Comparison of ENCODE assay signal across 8 cellular contexts in the genomic region with DNA sequence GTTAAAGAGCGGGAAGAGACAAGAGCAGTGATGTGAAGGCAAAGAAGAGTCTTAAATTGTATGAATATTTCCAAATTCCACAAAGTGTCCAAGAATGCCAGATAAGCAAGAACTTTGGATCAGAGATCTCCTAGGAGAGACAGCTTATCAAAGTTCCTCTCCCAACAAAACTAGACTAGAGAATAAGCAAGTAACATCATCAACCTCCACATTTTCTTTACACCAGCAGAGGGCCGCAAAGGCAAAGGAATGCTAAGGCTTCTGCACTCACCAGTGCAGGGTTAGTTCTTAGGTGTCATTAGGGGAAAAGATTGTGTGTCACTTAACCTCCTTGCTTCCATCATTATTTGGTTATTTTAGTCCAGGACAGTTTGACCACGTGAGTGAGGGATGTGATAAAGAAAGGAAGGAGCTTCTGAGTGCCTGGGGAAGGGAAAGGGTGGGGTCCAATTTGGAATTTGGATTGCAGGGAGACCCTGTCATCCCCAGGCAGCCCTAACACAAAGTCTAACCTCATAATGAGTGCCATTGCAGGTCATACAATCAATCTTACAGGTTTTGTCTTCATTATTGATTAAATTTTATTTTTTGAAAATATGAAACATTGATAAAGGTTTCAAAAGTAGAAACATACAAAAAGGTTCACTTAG. TPM values are rescaled to one million over a fixed set of nuclear protein-coding genes. Genes with fewer than 3 reads are reported as not detected.
DNase-seq lines count a peak whose midpoint lies in the region; ATAC-seq and TF ChIP-seq lines count a peak whose summit lies in the region.

No MANE protein-coding gene starts in this region.

- H3K4me1 ChIP-seq in A673 (ENCODE audit: insufficient read depth, low read length, poor library complexity, severe bottlenecking) = no peaks in the 10 kb centered on the region
- H3K4me1 ChIP-seq in colonic mucosa = no peaks in the 10 kb centered on the region
- H3K4me1 ChIP-seq in right lobe of liver = no peaks in the 10 kb centered on the region

- H3K36me3 ChIP-seq in A673 (ENCODE audit: insufficient read depth, low read length, poor library complexity, severe bottlenecking) = no peaks in the 10 kb centered on the region
- no peaks in the 10 kb centered on the region for H3K36me3 ChIP-seq in colonic mucosa
- H3K36me3 ChIP-seq in right lobe of liver = no peaks in the 10 kb centered on the region

- 33% methylated on average over 3 of the region's 3 CpGs for WGBS in right lobe of liver (ENCODE audit: insufficient coverage, low coverage, low lambda C conversion rate, missing lambda C conversion rate)

- intact Hi-C loops in A673 (cut with micrococcal nuclease; ENCODE audit: unreplicated experiment) = loop anchor here (1.0 to 5.0 kb wide), 2 partner anchors 154 to 422 kb away; no protein-coding TSS in a partner anchor
- intact Hi-C loops in activated CD4-positive, alpha-beta T cell treated with anti-CD3 and anti-CD28 coated beads for 36 hours (cut with DNase I, micrococcal nuclease) = loop anchor here (1.0 to 2.0 kb wide), 4 partner anchors 154 to 424 kb away; no protein-coding TSS in a partner anchor
- intact Hi-C loops in colonic mucosa (cut with DNase I) = no loop called here
- intact Hi-C loops in right lobe of liver (cut with DNase I) = loop anchor here in 1 of 2 donors (10.0 kb wide), 1 partner anchor 155 kb away; no protein-coding TSS in a partner anchor

- no TSS peak for BruUV-seq in A673 (replicated peaks; lab: Mats Ljungman, UMichigan)

- H3K27me3 ChIP-seq in A673 (replicated peaks; ENCODE audit: insufficient read depth, low read depth, low read length, poor library complexity) (no peaks in the 10 kb centered on the region), colonic mucosa (no peaks in the 10 kb centered on the region), right lobe of liver (no peaks in the 10 kb centered on the region)

- H3K27ac ChIP-seq in A673 (ENCODE audit: low read depth, low read length, poor library complexity, severe bottlenecking) (no peak overlapping the region), colonic mucosa (no peak overlapping the region), right lobe of liver (no peak overlapping the region)

- H3K9me3 ChIP-seq in A673 (ENCODE audit: low read depth, low read length, poor library complexity, severe bottlenecking) (no peaks in the 10 kb centered on the region), colonic mucosa (no peaks in the 10 kb centered on the region), right lobe of liver (no peaks in the 10 kb centered on the region)

- ATAC-seq in GM18505 (IDR thresholded peaks at IDR 0.05; ENCODE audit: unreplicated experiment) = peak; percentile 75
- ATAC-seq in HG03045 (IDR thresholded peaks at IDR 0.05; ENCODE audit: unreplicated experiment) = peak; percentile 74
- ATAC-seq in activated CD4-positive, alpha-beta T cell treated with anti-CD3 and anti-CD28 coated beads for 36 hours = peak; percentile 93
- peak; percentile 95 to 99 (median 96) for ATAC-seq in right lobe of liver

- no peak overlapping the region for H3K4me3 ChIP-seq in A673 (ENCODE audit: low read depth, low read length, poor library complexity, severe bottlenecking)
- no peak overlapping the region for H3K4me3 ChIP-seq in colonic mucosa
- no peak overlapping the region for H3K4me3 ChIP-seq in right lobe of liver

- CTCF ChIA-PET in A673 (lab: Charles Lee) = interaction anchor here (0.9 kb wide), 2 partner anchors 11 to 29 kb away, joined by 5 to 6 read pairs; no protein-coding TSS in a partner anchor
- CTCF ChIA-PET in activated CD4-positive, alpha-beta T cell treated with anti-CD3 and anti-CD28 coated beads for 36 hours (lab: Charles Lee) = interaction anchor here (0.6 to 2.6 kb wide), 18 partner anchors 9 to 1374 kb away, joined by 3 to 7 read pairs (median 3); no protein-coding TSS in a partner anchor

- H3K27me3 Mint-ChIP-seq in activated CD4-positive, alpha-beta T cell treated with anti-CD3 and anti-CD28 coated beads for 36 hours = no peaks in the 10 kb centered on the region

- TF ChIP-seq CTCF in A673 (conservative IDR thresholded peaks at IDR 0.05; ENCODE audit: low read depth, low read length) (peak; percentile 75), colonic mucosa (IDR thresholded peaks at IDR 0.05) (peak; percentile 50), right lobe of liver (IDR thresholded peaks at IDR 0.05) (peak; percentile 68 to 85 (median 73))

- H3K36me3 Mint-ChIP-seq in activated CD4-positive, alpha-beta T cell treated with anti-CD3 and anti-CD28 coated beads for 36 hours (ENCODE audit: low read depth) = no peaks in the 10 kb centered on the region

- no peaks in the 10 kb centered on the region for H3K4me1 Mint-ChIP-seq in activated CD4-positive, alpha-beta T cell treated with anti-CD3 and anti-CD28 coated beads for 36 hours

- TF ChIP-seq POLR2A in GM18505 (IDR thresholded peaks at IDR 0.05; ENCODE audit: borderline replicate concordance, extremely low read depth, insufficient read depth, insufficient read length) = no peak
- TF ChIP-seq POLR2A in right lobe of liver (IDR thresholded peaks at IDR 0.05) = no peak

- H3K27ac Mint-ChIP-seq in activated CD4-positive, alpha-beta T cell treated with anti-CD3 and anti-CD28 coated beads for 36 hours = no peak overlapping the region

- H3K9me3 Mint-ChIP-seq in activated CD4-positive, alpha-beta T cell treated with anti-CD3 and anti-CD28 coated beads for 36 hours (ENCODE audit: low read depth) = no peaks in the 10 kb centered on the region

- peak; percentile 71 for DNase-seq in A673 (ENCODE audit: low spot score)
- DNase-seq in NCI-H226 = peak; percentile 48
- peak; percentile 79 for DNase-seq in activated CD4-positive, alpha-beta T cell treated with anti-CD3 and anti-CD28 coated beads for 36 hours
- peak; percentile 73 for DNase-seq in colonic mucosa
- peak in 2 of 3 donors; percentile 43 to 71 for DNase-seq in right lobe of liver
- DNase-seq in stimulated activated CD8-positive, alpha-beta memory T cell treated with anti-CD3 and anti-CD28 coated beads, Interleukin-12 subunit alpha, Interleukin-12 subunit beta, amount 100 ng/mL, for 4 hours (ENCODE audit: low read depth) = peak; percentile 21

- POLR2A ChIA-PET in A673 (lab: Charles Lee; ENCODE audit: low non-redundant PET) = no interaction called here
- POLR2A ChIA-PET in activated CD4-positive, alpha-beta T cell treated with anti-CD3 and anti-CD28 coated beads for 36 hours (lab: Charles Lee) = no interaction called here

- H3K4me3 Mint-ChIP-seq in activated CD4-positive, alpha-beta T cell treated with anti-CD3 and anti-CD28 coated beads for 36 hours = no peak overlapping the region

- no peak overlapping the region for H3K9ac ChIP-seq in colonic mucosa (ENCODE audit: low read depth in 2 of 2, low read length in 2 of 2)

RNA-seq across cellular contexts. Expression of gene CMTM6, which starts 7.5 kb away (rescaled TPM):
- total RNA-seq in A673 (2021) (30.5 and 32.3 TPM in 2 replicates), colonic mucosa (10 to 100 TPM; 55.3 to 73.7 TPM), right lobe of liver (10 to 100 TPM; 45.2 to 69.1 (median 57.2) TPM)
- 10 to 100 TPM; 33.6 to 48.0 TPM for total RNA-seq in activated CD4-positive, alpha-beta T cell treated with anti-CD3 and anti-CD28 coated beads for 36 hours

Comparison
In these comparisons a context has a peak if more than half of its experiments do, and no peak if none do; other contexts are left out.
1. DNase-seq: peak in every context shown above with its lines; median percentile 79 in activated CD4-positive, alpha-beta T cell treated with anti-CD3 and anti-CD28 coated beads for 36 hours; 73 in colonic mucosa; 71 in A673; 57 in right lobe of liver; 48 in NCI-H226; 21 in stimulated activated CD8-positive, alpha-beta memory T cell treated with anti-CD3 and anti-CD28 coated beads, Interleukin-12 subunit alpha, Interleukin-12 subunit beta, amount 100 ng/mL, for 4 hours.